ENCODE assay signal across 19 cellular contexts in genomic region chr3:193962986-193963683, GRCh38.
DNase-seq lines count a peak whose midpoint lies in the region; ATAC-seq, FAIRE-seq and TF ChIP-seq lines count a peak whose summit lies in the region.
"Had no signal": no experiment of that assay in that cellular context is flagged by ENCODE, and none has a peak within 500 bp of the region (broad histone marks: within the 10 kb centered on the region; RNA-seq: fewer than 3 reads in every experiment).

No MANE protein-coding gene starts in this region.

- H3K9me3 ChIP-seq in breast epithelium (no peaks in the 10 kb centered on the region), PC-3 (ENCODE audit: low read length) (no peaks in the 10 kb centered on the region)
- H3K9me3 ChIP-seq: suprapubic skin had no signal

- H3K36me3 Mint-ChIP-seq in MCF 10A (ENCODE audit: insufficient read depth, unreplicated experiment) = no peaks in the 10 kb centered on the region

- H3K27ac ChIP-seq in breast epithelium (no peak overlapping the region), PC-3 (ENCODE audit: low read length) (no peak overlapping the region)
- H3K27ac ChIP-seq: epithelial cell of prostate, suprapubic skin, VCaP had no signal

- H3K27me3 Mint-ChIP-seq in MCF 10A (ENCODE audit: insufficient read depth, unreplicated experiment) = no peaks in the 10 kb centered on the region
- peaks cover 88% of the 10 kb centered on the region for H3K27me3 Mint-ChIP-seq in stimulated activated naive CD8-positive, alpha-beta T cell treated with anti-CD3 and anti-CD28 coated beads, Interleukin-15, amount 100 ng/mL, for 72 hours

- H3K27ac Mint-ChIP-seq in MCF 10A (ENCODE audit: low read depth, unreplicated experiment) = no peak overlapping the region
- no peak overlapping the region for H3K27ac Mint-ChIP-seq in stimulated activated naive CD8-positive, alpha-beta T cell treated with anti-CD3 and anti-CD28 coated beads, Interleukin-15, amount 100 ng/mL, for 72 hours
- H3K27ac Mint-ChIP-seq: nephron progenitor cell had no signal

- H4K20me1 ChIP-seq in PC-3 (ENCODE audit: low read length) = no peaks in the 10 kb centered on the region

- intact Hi-C loops in MCF 10A (cut with micrococcal nuclease) (no loop called here), breast epithelium (cut with DNase I; ENCODE audit: low total_unique reads) (no loop called here), PC-3 (cut with micrococcal nuclease) (no loop called here)

- DNase-seq in MCF 10A (ENCODE audit: unreplicated experiment) = peak; percentile 44
- no peak for DNase-seq in breast epithelium (ENCODE audit: low spot score in 2 of 2)
- peak; percentile 41 for DNase-seq in PC-3
- peak; percentile 28 for DNase-seq in bronchial epithelial cell (ENCODE audit: low read depth)
- DNase-seq in stimulated activated naive CD8-positive, alpha-beta T cell treated with anti-CD3 and anti-CD28 coated beads, Interleukin-15, amount 100 ng/mL, for 72 hours = no peak
- DNase-seq in hippocampal formation (lab: John Stamatoyannopoulos, UW) = no peak
- DNase-seq in NCI-H1048 (lab: John Stamatoyannopoulos, UW) = no peak
- DNase-seq: AML-193, cortex of kidney, Karpas-422, mammary epithelial cell, NCI-H510A, nephron progenitor cell, retina had no signal

- no TSS peak for BruUV-seq in MCF 10A (replicated peaks; lab: Mats Ljungman, UMichigan)
- BruUV-seq in PC-3 (replicated peaks; lab: Mats Ljungman, UMichigan) = no TSS peak

- no peak overlapping the region for H3K4me3 ChIP-seq in breast epithelium
- H3K4me3 ChIP-seq in PC-3 (ENCODE audit: low read length) = no peak overlapping the region
- H3K4me3 ChIP-seq in bronchial epithelial cell (ENCODE audit: low read depth, low read length) = no peak overlapping the region
- H3K4me3 ChIP-seq: suprapubic skin had no signal

- no peaks in the 10 kb centered on the region for H3K4me1 Mint-ChIP-seq in MCF 10A (ENCODE audit: insufficient read depth, unreplicated experiment)
- peaks cover 13% of the 10 kb centered on the region for H3K4me1 Mint-ChIP-seq in stimulated activated naive CD8-positive, alpha-beta T cell treated with anti-CD3 and anti-CD28 coated beads, Interleukin-15, amount 100 ng/mL, for 72 hours

- H3K9me3 Mint-ChIP-seq in MCF 10A (ENCODE audit: unreplicated experiment) = no peaks in the 10 kb centered on the region
- H3K9me3 Mint-ChIP-seq in stimulated activated naive CD8-positive, alpha-beta T cell treated with anti-CD3 and anti-CD28 coated beads, Interleukin-15, amount 100 ng/mL, for 72 hours = no peaks in the 10 kb centered on the region
- H3K9me3 Mint-ChIP-seq: nephron progenitor cell had no signal

- no peaks in the 10 kb centered on the region for H3K9me2 ChIP-seq in PC-3 (replicated peaks; ENCODE audit: low read length)

- H2AFZ ChIP-seq in PC-3 (ENCODE audit: low read length) = no peak overlapping the region

- no peak for TF ChIP-seq POLR2A in breast epithelium (IDR thresholded peaks at IDR 0.05)

- H3K4me3 Mint-ChIP-seq in MCF 10A (ENCODE audit: unreplicated experiment) = no peak overlapping the region
- no peak overlapping the region for H3K4me3 Mint-ChIP-seq in stimulated activated naive CD8-positive, alpha-beta T cell treated with anti-CD3 and anti-CD28 coated beads, Interleukin-15, amount 100 ng/mL, for 72 hours
- H3K4me3 Mint-ChIP-seq: nephron progenitor cell had no signal

- no peak overlapping the region for H3K4me2 ChIP-seq in PC-3 (ENCODE audit: low read length)

- POLR2A ChIA-PET in MCF 10A (lab: Yijun Ruan, JAX) = interaction anchor here (1.5 to 3.0 kb wide), 2 partner anchors 8 to 10 kb away, joined by 3 to 9 read pairs; no protein-coding TSS in a partner anchor
- POLR2A ChIA-PET in PC-3 (lab: Charles Lee; ENCODE audit: unreplicated experiment) = no interaction called here

- no peaks in the 10 kb centered on the region for H3F3A ChIP-seq in PC-3 (ENCODE audit: low read length, unreplicated experiment)

- H3K4me1 ChIP-seq in breast epithelium (no peaks in the 10 kb centered on the region), PC-3 (ENCODE audit: insufficient read depth, low read length) (peaks cover 11% of the 10 kb centered on the region)

- CTCF ChIA-PET in MCF 10A (lab: Yijun Ruan, JAX) = interaction anchor here (0.7 kb wide), 1 partner anchor 13 kb away, joined by 3 read pairs; no protein-coding TSS in a partner anchor
- CTCF ChIA-PET in PC-3 (lab: Charles Lee) = no interaction called here

- no peak for FAIRE-seq in bronchial epithelial cell (lab: Jason Lieb, UNC)

- TF ChIP-seq CTCF in MCF 10A (IDR thresholded peaks at IDR 0.05; ENCODE audit: unreplicated experiment) = no peak
- no peak for TF ChIP-seq CTCF in breast epithelium (IDR thresholded peaks at IDR 0.05)
- TF ChIP-seq CTCF in PC-3 (conservative IDR thresholded peaks at IDR 0.05; ENCODE audit: low read depth, low read length) = no peak
- no peak for TF ChIP-seq CTCF in bronchial epithelial cell (IDR thresholded peaks at IDR 0.05; ENCODE audit: insufficient read depth, low read length, severe bottlenecking)

- H3K79me2 ChIP-seq in PC-3 (ENCODE audit: low read length) = no peaks in the 10 kb centered on the region

- H3K36me3 ChIP-seq in breast epithelium (no peaks in the 10 kb centered on the region), PC-3 (ENCODE audit: low read depth, low read length) (no peaks in the 10 kb centered on the region), bronchial epithelial cell (ENCODE audit: control insufficient read depth, insufficient read depth, low read length) (no peaks in the 10 kb centered on the region)
- H3K36me3 ChIP-seq: suprapubic skin had no signal

- ATAC-seq in PC-3 (no peak), HG02798 (IDR thresholded peaks at IDR 0.05; ENCODE audit: poor library complexity, unreplicated experiment) (no peak)
- ATAC-seq in stimulated activated naive CD8-positive, alpha-beta T cell treated with anti-CD3 and anti-CD28 coated beads, Interleukin-15, amount 100 ng/mL, for 72 hours = peak; percentile 50
- ATAC-seq: Panc1 had no signal

- H3K27me3 ChIP-seq in breast epithelium (no peaks in the 10 kb centered on the region), PC-3 (ENCODE audit: low read length) (no peaks in the 10 kb centered on the region), bronchial epithelial cell (ENCODE audit: control insufficient read depth, insufficient read depth, low read length) (peaks cover 2% of the 10 kb centered on the region)
- H3K27me3 ChIP-seq: suprapubic skin had no signal

- no peak overlapping the region for H3K9ac ChIP-seq in PC-3 (ENCODE audit: low read length)

Comparison
In these comparisons a context has a peak if more than half of its experiments do, and no peak if none do; other contexts are left out.
1. DNase-seq: peak in MCF 10A (single experiment), PC-3 (single experiment) and bronchial epithelial cell (single experiment); none in breast epithelium (0 of 2), stimulated activated naive CD8-positive, alpha-beta T cell treated with anti-CD3 and anti-CD28 coated beads, Interleukin-15, amount 100 ng/mL, for 72 hours (0 of 2), hippocampal formation (0 of 2) and NCI-H1048 (single experiment).